Comparison of ENCODE assay signal across 1 cellular context in the genomic region with DNA sequence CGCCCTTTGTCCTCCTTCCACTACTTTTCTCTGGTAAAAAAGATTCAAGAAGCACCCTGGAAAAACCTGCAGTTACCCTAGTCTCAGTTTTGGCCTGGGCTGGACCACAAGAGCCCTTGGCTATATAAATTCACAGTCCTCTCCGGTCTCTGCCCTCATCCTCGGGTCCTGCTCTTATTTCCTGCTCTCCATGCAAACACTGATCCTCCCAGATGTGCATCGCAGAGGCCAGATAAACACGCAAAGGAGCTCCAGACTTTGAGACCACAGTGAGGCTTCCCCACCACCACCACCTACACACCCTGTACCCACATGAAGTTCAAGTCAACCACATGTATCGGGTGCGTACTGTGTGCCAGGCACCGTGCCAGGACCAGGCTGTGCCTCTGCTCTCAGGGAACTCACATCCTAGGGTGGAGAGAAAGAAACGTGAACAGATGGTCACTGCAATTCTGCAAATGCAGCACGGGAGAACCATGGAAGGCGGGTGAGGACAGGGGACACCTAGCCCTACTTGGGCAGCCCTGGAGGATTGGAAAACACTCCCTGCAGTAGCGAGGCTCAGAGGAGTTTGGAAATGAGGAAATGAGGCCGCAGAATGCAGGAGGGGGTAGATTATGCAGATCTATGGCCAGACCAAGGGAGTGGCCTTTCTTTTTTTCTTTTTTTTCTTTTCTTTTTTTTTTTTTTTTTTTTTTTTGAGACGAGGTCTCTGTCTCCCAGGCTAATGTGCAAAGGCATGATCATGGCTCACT.
TF ChIP-seq lines count a peak whose summit lies in the region.

No MANE protein-coding gene starts in this region.

TF ChIP-seq in K562, 482 proteins besides CTCF, POLR2A, EP300 and RAD21 (continues in another document):
- TF ChIP-seq HDAC1 (IDR thresholded peaks at IDR 0.05) (peak in 1 of 2 experiments; percentile 23; a peak in 1 of 4 replicates), POLR2H (tag; IDR thresholded peaks at IDR 0.05; ENCODE audit: low read depth) (no peak), ZNF75A (CRISPR knock-in tag; IDR thresholded peaks at IDR 0.05) (no peak), GATA2 (CRISPR knock-in tag; IDR thresholded peaks at IDR 0.05) (peak; percentile 43), ZNF644 (tag; IDR thresholded peaks at IDR 0.05; ENCODE audit: low read depth) (no peak), ARID1B (IDR thresholded peaks at IDR 0.05) (peak; percentile 27; the same call in 1 of the 2 replicates), PTRF (tag; IDR thresholded peaks at IDR 0.05) (no peak), CEBPB (tag; IDR thresholded peaks at IDR 0.05) (peak; percentile 45; the same call in 1 of the 2 replicates), ETV5 (CRISPR knock-in tag; IDR thresholded peaks at IDR 0.05; ENCODE audit: low read depth) (0 out of 2 replicates have a peak, but pooled peaks have one; percentile 46), GATAD2A (IDR thresholded peaks at IDR 0.05) (no peak), TCF3 (CRISPR knock-in tag; IDR thresholded peaks at IDR 0.05) (peak; percentile 18; the same call in 1 of the 2 replicates), BRD9 (IDR thresholded peaks at IDR 0.05; ENCODE audit: low read depth, partially characterized antibody) (peak; percentile 19), BCOR (IDR thresholded peaks at IDR 0.05) (peak; percentile 22; the same call in 1 of the 2 replicates), ZNF347 (CRISPR knock-in tag; IDR thresholded peaks at IDR 0.05; ENCODE audit: low read depth) (no peak), ZNF384 (IDR thresholded peaks at IDR 0.05; ENCODE audit: low read depth, low read length) (peak; percentile 90), SMARCA5 (IDR thresholded peaks at IDR 0.05) (peak; percentile 67; the same call in 1 of the 2 replicates), PTBP1 (IDR thresholded peaks at IDR 0.05; ENCODE audit: low read depth, low read length) (0 out of 2 replicates have a peak, but pooled peaks have one; percentile 38), TCF7L2 (IDR thresholded peaks at IDR 0.05; ENCODE audit: low read depth, low read length) (no peak), PHB2 (IDR thresholded peaks at IDR 0.05; ENCODE audit: low read depth) (no peak), POLR2B (IDR thresholded peaks at IDR 0.05; ENCODE audit: low read depth, partially characterized antibody) (peak; percentile 51), TSC22D4 (tag; IDR thresholded peaks at IDR 0.05) (no peak), TFAP4 (CRISPR knock-in tag; IDR thresholded peaks at IDR 0.05; ENCODE audit: borderline replicate concordance) (0 out of 2 replicates have a peak, but pooled peaks have one; percentile 45), NR1H2 (CRISPR knock-in tag; IDR thresholded peaks at IDR 0.05) (0 out of 2 replicates have a peak, but pooled peaks have one; percentile 26), RBM25 (IDR thresholded peaks at IDR 0.05; ENCODE audit: low read depth, low read length, severe bottlenecking) (peak; percentile 38), ZNF197 (CRISPR knock-in tag; IDR thresholded peaks at IDR 0.05; ENCODE audit: low read depth) (no peak), KDM5B (IDR thresholded peaks at IDR 0.05; ENCODE audit: insufficient replicate concordance, low read depth, low read length) (peak; percentile 62), DIDO1 (tag; IDR thresholded peaks at IDR 0.05; ENCODE audit: low read depth) (no peak), ZNF263 (CRISPR knock-in tag; IDR thresholded peaks at IDR 0.05; ENCODE audit: borderline replicate concordance) (peak; percentile 23; the same call in 1 of the 2 replicates), JUND (IDR thresholded peaks at IDR 0.05; ENCODE audit: borderline replicate concordance, low read depth, low read length) (0 out of 2 replicates have a peak, but pooled peaks have one; percentile 17), JUND (tag; IDR thresholded peaks at IDR 0.05; ENCODE audit: borderline replicate concordance, low read depth, low read length) (no peak), SPI1 (IDR thresholded peaks at IDR 0.05; ENCODE audit: borderline replicate concordance, low read depth, low read length) (peak; percentile 85), ZNF253 (CRISPR knock-in tag; conservative IDR thresholded peaks at IDR 0.05) (no peak), KAT7 (CRISPR knock-in tag; IDR thresholded peaks at IDR 0.05; ENCODE audit: borderline replicate concordance) (0 out of 2 replicates have a peak, but pooled peaks have one; percentile 71), TAF9B (IDR thresholded peaks at IDR 0.05; ENCODE audit: partially characterized antibody) (no peak), SNRNP70 (optimal IDR thresholded peaks at IDR 0.05; ENCODE audit: low read depth, low read length) (peak; percentile 80), TCF7 (IDR thresholded peaks at IDR 0.05; ENCODE audit: borderline replicate concordance) (0 out of 2 replicates have a peak, but pooled peaks have one; percentile 9), SMARCE1 (IDR thresholded peaks at IDR 0.05) (peak; percentile 18; the same call in 1 of the 2 replicates), TBP (optimal IDR thresholded peaks at IDR 0.05; ENCODE audit: low read depth, low read length) (peak; percentile 27), CTBP1 (IDR thresholded peaks at IDR 0.05; ENCODE audit: borderline replicate concordance) (no peak), NFIC (IDR thresholded peaks at IDR 0.05) (peak; percentile 45; the same call in 1 of the 2 replicates), MTA3 (IDR thresholded peaks at IDR 0.05; ENCODE audit: borderline replicate concordance) (0 out of 2 replicates have a peak, but pooled peaks have one; percentile 1), YY1 (IDR thresholded peaks at IDR 0.05; ENCODE audit: borderline replicate concordance in 1 of 3, control insufficient read depth in 1 of 3, extremely low read depth in 1 of 3, insufficient read depth in 3 of 3, insufficient read length in 1 of 3, insufficient replicate concordance in 2 of 3, low read depth in 1 of 3, low read length in 2 of 3) (no peak), SMAD3 (CRISPR knock-in tag; conservative IDR thresholded peaks at IDR 0.05) (no peak), CBFB (CRISPR knock-in tag; IDR thresholded peaks at IDR 0.05) (peak; percentile 61; the same call in 1 of the 2 replicates), GTF2F1 (IDR thresholded peaks at IDR 0.05; ENCODE audit: low read depth, low read length) (no peak), TAL1 (IDR thresholded peaks at IDR 0.05) (peak; percentile 5; the same call in 1 of the 2 replicates), CBFA2T2 (conservative IDR thresholded peaks at IDR 0.05) (peak; percentile 22; the same call in 1 of the 2 replicates)
- TF ChIP-seq, protein P1, sequence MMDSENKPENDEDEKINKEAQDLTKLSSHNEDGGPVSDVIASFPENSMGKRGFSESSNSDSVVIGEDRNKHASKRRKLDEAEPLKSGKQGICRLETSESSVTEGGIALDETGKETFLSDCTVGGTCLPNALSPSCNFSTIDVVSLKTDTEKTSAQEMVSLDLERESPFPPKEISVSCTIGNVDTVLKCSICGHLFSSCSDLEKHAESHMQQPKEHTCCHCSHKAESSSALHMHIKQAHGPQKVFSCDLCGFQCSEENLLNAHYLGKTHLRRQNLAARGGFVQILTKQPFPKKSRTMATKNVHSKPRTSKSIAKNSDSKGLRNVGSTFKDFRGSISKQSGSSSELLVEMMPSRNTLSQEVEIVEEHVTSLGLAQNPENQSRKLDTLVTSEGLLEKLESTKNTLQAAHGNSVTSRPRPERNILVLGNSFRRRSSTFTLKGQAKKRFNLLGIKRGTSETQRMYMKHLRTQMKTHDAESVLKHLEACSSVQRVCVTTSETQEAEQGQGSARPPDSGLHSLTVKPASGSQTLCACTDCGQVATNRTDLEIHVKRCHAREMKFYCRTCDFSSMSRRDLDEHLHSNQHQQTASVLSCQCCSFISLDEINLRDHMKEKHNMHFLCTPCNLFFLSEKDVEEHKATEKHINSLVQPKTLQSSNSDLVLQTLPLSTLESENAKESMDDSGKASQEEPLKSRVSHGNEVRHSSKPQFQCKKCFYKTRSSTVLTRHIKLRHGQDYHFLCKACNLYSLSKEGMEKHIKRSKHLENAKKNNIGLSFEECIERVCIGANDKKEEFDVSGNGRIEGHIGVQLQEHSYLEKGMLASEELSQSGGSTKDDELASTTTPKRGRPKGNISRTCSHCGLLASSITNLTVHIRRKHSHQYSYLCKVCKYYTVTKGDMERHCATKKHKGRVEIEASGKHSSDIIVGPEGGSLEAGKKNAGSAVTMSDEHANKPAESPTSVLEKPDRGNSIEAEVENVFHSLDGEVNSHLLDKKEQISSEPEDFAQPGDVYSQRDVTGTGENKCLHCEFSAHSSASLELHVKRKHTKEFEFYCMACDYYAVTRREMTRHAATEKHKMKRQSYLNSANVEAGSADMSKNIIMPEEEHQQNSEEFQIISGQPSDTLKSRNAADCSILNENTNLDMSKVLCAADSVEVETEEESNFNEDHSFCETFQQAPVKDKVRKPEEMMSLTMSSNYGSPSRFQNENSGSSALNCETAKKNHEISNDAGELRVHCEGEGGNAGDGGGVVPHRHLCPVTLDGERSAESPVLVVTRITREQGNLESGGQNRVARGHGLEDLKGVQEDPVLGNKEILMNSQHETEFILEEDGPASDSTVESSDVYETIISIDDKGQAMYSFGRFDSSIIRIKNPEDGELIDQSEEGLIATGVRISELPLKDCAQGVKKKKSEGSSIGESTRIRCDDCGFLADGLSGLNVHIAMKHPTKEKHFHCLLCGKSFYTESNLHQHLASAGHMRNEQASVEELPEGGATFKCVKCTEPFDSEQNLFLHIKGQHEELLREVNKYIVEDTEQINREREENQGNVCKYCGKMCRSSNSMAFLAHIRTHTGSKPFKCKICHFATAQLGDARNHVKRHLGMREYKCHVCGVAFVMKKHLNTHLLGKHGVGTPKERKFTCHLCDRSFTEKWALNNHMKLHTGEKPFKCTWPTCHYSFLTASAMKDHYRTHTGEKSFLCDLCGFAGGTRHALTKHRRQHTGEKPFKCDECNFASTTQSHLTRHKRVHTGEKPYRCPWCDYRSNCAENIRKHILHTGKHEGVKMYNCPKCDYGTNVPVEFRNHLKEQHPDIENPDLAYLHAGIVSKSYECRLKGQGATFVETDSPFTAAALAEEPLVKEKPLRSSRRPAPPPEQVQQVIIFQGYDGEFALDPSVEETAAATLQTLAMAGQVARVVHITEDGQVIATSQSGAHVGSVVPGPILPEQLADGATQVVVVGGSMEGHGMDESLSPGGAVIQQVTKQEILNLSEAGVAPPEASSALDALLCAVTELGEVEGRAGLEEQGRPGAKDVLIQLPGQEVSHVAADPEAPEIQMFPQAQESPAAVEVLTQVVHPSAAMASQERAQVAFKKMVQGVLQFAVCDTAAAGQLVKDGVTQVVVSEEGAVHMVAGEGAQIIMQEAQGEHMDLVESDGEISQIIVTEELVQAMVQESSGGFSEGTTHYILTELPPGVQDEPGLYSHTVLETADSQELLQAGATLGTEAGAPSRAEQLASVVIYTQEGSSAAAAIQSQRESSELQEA (IDR thresholded peaks at IDR 0.05; ENCODE audit: low read depth) = no peak
- TF ChIP-seq, protein P2, sequence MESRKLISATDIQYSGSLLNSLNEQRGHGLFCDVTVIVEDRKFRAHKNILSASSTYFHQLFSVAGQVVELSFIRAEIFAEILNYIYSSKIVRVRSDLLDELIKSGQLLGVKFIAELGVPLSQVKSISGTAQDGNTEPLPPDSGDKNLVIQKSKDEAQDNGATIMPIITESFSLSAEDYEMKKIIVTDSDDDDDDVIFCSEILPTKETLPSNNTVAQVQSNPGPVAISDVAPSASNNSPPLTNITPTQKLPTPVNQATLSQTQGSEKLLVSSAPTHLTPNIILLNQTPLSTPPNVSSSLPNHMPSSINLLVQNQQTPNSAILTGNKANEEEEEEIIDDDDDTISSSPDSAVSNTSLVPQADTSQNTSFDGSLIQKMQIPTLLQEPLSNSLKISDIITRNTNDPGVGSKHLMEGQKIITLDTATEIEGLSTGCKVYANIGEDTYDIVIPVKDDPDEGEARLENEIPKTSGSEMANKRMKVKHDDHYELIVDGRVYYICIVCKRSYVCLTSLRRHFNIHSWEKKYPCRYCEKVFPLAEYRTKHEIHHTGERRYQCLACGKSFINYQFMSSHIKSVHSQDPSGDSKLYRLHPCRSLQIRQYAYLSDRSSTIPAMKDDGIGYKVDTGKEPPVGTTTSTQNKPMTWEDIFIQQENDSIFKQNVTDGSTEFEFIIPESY (CRISPR knock-in tag; IDR thresholded peaks at IDR 0.05) = 0 out of 2 replicates have a peak, but pooled peaks have one; percentile 18
- TF ChIP-seq, protein P3, sequence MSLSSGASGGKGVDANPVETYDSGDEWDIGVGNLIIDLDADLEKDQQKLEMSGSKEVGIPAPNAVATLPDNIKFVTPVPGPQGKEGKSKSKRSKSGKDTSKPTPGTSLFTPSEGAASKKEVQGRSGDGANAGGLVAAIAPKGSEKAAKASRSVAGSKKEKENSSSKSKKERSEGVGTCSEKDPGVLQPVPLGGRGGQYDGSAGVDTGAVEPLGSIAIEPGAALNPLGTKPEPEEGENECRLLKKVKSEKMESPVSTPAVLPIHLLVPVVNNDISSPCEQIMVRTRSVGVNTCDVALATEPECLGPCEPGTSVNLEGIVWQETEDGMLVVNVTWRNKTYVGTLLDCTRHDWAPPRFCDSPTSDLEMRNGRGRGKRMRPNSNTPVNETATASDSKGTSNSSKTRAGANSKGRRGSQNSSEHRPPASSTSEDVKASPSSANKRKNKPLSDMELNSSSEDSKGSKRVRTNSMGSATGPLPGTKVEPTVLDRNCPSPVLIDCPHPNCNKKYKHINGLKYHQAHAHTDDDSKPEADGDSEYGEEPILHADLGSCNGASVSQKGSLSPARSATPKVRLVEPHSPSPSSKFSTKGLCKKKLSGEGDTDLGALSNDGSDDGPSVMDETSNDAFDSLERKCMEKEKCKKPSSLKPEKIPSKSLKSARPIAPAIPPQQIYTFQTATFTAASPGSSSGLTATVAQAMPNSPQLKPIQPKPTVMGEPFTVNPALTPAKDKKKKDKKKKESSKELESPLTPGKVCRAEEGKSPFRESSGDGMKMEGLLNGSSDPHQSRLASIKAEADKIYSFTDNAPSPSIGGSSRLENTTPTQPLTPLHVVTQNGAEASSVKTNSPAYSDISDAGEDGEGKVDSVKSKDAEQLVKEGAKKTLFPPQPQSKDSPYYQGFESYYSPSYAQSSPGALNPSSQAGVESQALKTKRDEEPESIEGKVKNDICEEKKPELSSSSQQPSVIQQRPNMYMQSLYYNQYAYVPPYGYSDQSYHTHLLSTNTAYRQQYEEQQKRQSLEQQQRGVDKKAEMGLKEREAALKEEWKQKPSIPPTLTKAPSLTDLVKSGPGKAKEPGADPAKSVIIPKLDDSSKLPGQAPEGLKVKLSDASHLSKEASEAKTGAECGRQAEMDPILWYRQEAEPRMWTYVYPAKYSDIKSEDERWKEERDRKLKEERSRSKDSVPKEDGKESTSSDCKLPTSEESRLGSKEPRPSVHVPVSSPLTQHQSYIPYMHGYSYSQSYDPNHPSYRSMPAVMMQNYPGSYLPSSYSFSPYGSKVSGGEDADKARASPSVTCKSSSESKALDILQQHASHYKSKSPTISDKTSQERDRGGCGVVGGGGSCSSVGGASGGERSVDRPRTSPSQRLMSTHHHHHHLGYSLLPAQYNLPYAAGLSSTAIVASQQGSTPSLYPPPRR (CRISPR knock-in tag; IDR thresholded peaks at IDR 0.05; ENCODE audit: borderline replicate concordance) = no peak
